In the genomic region with DNA sequence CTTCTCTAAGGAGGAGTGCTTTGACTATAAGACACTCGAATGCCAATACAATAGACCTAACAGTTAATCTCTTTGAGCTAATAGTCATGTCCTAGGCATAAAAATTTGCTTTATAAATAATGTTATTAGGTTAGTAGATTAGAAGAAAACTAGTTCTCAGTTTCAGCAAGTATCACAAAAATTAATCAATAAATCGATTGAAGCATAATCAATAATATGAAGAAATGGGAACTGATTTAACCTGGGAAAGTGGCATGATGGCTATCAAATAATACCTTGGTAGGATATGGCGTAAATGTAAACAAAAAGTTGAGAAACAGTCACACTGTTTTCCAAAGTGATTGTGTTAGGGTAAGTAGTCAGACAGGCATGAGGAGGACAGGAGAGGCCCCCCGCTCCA, we compare ENCODE assay signal across 8 cellular contexts.
"Had no signal": no experiment of that assay in that cellular context is flagged by ENCODE, and none has a peak within 500 bp of the region (broad histone marks: within the 10 kb centered on the region; RNA-seq: fewer than 3 reads in every experiment).

No MANE protein-coding gene starts in this region.

- DNase-seq: GDM1, GF-D8 had no signal

- FAIRE-seq: G401.6, GM12878, GM12891, GM12892, GM18507, GM19239 had no signal

- H3K4me3 ChIP-seq: GM12878 had no signal

- ATAC-seq: GM12878 had no signal
